22 cellular contexts compared by ENCODE assay signal in genomic region chr13:63307239-63307638, GRCh38.
DNase-seq lines count a peak whose midpoint lies in the region; ATAC-seq and TF ChIP-seq lines count a peak whose summit lies in the region.
"Had no signal": no experiment of that assay in that cellular context is flagged by ENCODE, and none has a peak within 500 bp of the region (broad histone marks: within the 10 kb centered on the region; RNA-seq: fewer than 3 reads in every experiment).

No MANE protein-coding gene starts in this region.

- H3K9ac ChIP-seq in Karpas-422 (ENCODE audit: low read length) = no peak overlapping the region

- TF ChIP-seq CTCF in progenitor cell of endocrine pancreas (IDR thresholded peaks at IDR 0.05; ENCODE audit: unreplicated experiment) = no peak

- H2AFZ ChIP-seq in Karpas-422 (ENCODE audit: low read length) = peak overlapping the region; percentile 77; the same call in 1 of the 2 replicates
- H2AFZ ChIP-seq: PC-9 had no signal

- DNase-seq in NCI-H1092 treated with DMSO at 0.1 percent for 48 hours (lab: John Stamatoyannopoulos, UW) (peak; percentile 33), NCI-H1092 (lab: John Stamatoyannopoulos, UW) (no peak), Karpas-422 (peak; percentile 57), RPMI8226 (peak; percentile 67), progenitor cell of endocrine pancreas (ENCODE audit: low spot score, unreplicated experiment) (no peak), head of caudate nucleus (no peak), anterior cingulate cortex (lab: John Stamatoyannopoulos, UW) (no peak)
- DNase-seq: 8988T; activated CD4-positive, CD25-positive, alpha-beta regulatory T cell treated with anti-CD3 and anti-CD28 coated beads, Interleukin-2, amount 50 U/mL, for 72 hours; activated naive CD4-positive, alpha-beta T cell treated with anti-CD3 and anti-CD28 coated beads, Interleukin-2, amount 50 U/mL, for 16 hours; CD4-positive, CD25-positive, alpha-beta regulatory T cell; effector CD4-positive, alpha-beta T cell; mammary epithelial cell; MG63; PC-9; right lobe of liver; stimulated activated CD4-positive, alpha-beta T cell treated with anti-CD3 and anti-CD28 coated beads, Interleukin-2, amount 100 ng/mL, for 48 hours; T-helper 1 cell had no signal

- H4K20me1 ChIP-seq in Karpas-422 (ENCODE audit: insufficient read depth, low read depth, low read length) = no peaks in the 10 kb centered on the region

- ATAC-seq in GM21825 (IDR thresholded peaks at IDR 0.05; ENCODE audit: unreplicated experiment) = no peak
- ATAC-seq: right lobe of liver had no signal

- H3K4me1 Mint-ChIP-seq in progenitor cell of endocrine pancreas (ENCODE audit: low read depth) = peaks cover 16% of the 10 kb centered on the region
- H3K4me1 Mint-ChIP-seq: CD4-positive, CD25-positive, alpha-beta regulatory T cell; neural crest cell had no signal

- no peak overlapping the region for H3K27ac ChIP-seq in Karpas-422 (ENCODE audit: low read length)
- H3K27ac ChIP-seq: breast epithelium, PC-9, right lobe of liver, tibial nerve had no signal

- H3K36me3 Mint-ChIP-seq in progenitor cell of endocrine pancreas (ENCODE audit: insufficient read depth) = no peaks in the 10 kb centered on the region
- H3K36me3 Mint-ChIP-seq: CD4-positive, CD25-positive, alpha-beta regulatory T cell had no signal

- no peaks in the 10 kb centered on the region for H3K36me3 ChIP-seq in Karpas-422 (ENCODE audit: insufficient read depth, low read length)
- H3K36me3 ChIP-seq: breast epithelium, MG63, right lobe of liver, tibial nerve had no signal

- H3K4me3 Mint-ChIP-seq in progenitor cell of endocrine pancreas (ENCODE audit: low read depth) = no peak overlapping the region
- H3K4me3 Mint-ChIP-seq: CD4-positive, CD25-positive, alpha-beta regulatory T cell; neural crest cell had no signal

- H3K4me2 ChIP-seq in Karpas-422 (ENCODE audit: low read depth, low read length, poor library complexity, severe bottlenecking) = no peak overlapping the region
- H3K4me2 ChIP-seq: PC-9 had no signal

- no peaks in the 10 kb centered on the region for H3K79me2 ChIP-seq in Karpas-422 (ENCODE audit: low read length)

- no peaks in the 10 kb centered on the region for H3K4me1 ChIP-seq in Karpas-422 (ENCODE audit: low read length)
- H3K4me1 ChIP-seq: breast epithelium, right lobe of liver, tibial nerve had no signal

- intact Hi-C loops in head of caudate nucleus (cut with DNase I) = no loop called here

- no peaks in the 10 kb centered on the region for H3K27me3 Mint-ChIP-seq in progenitor cell of endocrine pancreas
- H3K27me3 Mint-ChIP-seq: CD4-positive, CD25-positive, alpha-beta regulatory T cell had no signal

- H3K4me3 ChIP-seq in Karpas-422 (ENCODE audit: low read length) = no peak overlapping the region
- H3K4me3 ChIP-seq: breast epithelium, MG63, PC-9, right lobe of liver, tibial nerve had no signal

- H3K9me2 ChIP-seq in Karpas-422 (replicated peaks; ENCODE audit: insufficient read depth, low read length) = no peaks in the 10 kb centered on the region

- no peaks in the 10 kb centered on the region for H3K9me3 ChIP-seq in Karpas-422 (ENCODE audit: low read length)
- H3K9me3 ChIP-seq: MG63, right lobe of liver had no signal

- peaks cover 3% of the 10 kb centered on the region for H3K9me3 Mint-ChIP-seq in progenitor cell of endocrine pancreas (ENCODE audit: low read depth)

- H3K27ac Mint-ChIP-seq in progenitor cell of endocrine pancreas = peak overlapping the region; percentile 65
- H3K27ac Mint-ChIP-seq: CD4-positive, CD25-positive, alpha-beta regulatory T cell had no signal

- no peaks in the 10 kb centered on the region for H3K27me3 ChIP-seq in Karpas-422 (ENCODE audit: low read length)
- H3K27me3 ChIP-seq: breast epithelium, MG63, right lobe of liver, tibial nerve had no signal

Comparison
In these comparisons a context has a peak if more than half of its experiments do, and no peak if none do; other contexts are left out.
1. DNase-seq: peak in NCI-H1092 treated with DMSO at 0.1 percent for 48 hours (single experiment), Karpas-422 (single experiment) and RPMI8226 (single experiment); none in NCI-H1092 (single experiment), progenitor cell of endocrine pancreas (single experiment), head of caudate nucleus (0 of 42) and anterior cingulate cortex (0 of 58).